In the genomic region with DNA sequence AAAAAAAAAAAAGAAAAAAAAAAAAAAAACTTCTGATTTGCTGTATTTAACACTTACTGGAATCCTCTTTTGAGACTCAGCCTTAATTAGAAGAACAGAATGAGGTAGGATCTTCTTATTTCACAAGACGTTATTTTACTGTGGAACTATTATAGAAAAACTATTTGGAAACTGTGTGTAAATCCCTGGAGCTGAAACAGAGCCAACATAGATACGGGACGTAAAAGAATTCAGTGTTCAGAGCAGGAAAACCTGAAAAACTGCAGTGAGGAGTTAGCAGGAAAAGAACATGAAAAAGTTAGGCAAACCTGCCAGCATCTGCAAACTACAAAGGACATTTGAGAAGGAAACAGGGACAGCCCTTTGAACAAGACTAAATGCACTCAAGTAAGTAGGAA, we compare ENCODE assay signal across 8 cellular contexts. TPM values are rescaled to one million over a fixed set of nuclear protein-coding genes. Genes with fewer than 3 reads are reported as not detected.
DNase-seq lines count a peak whose midpoint lies in the region; ATAC-seq and TF ChIP-seq lines count a peak whose summit lies in the region.

No MANE protein-coding gene starts in this region.

- no peaks in the 10 kb centered on the region for H3K27me3 ChIP-seq in CD4-positive, CD25-positive, alpha-beta regulatory T cell (ENCODE audit: control insufficient read depth, insufficient read depth, low read length)
- H3K27me3 ChIP-seq in Loucy (ENCODE audit: insufficient read depth, low read length, poor library complexity, severe bottlenecking) (peaks cover 7% of the 10 kb centered on the region), duodenal mucosa (ENCODE audit: control insufficient read depth in 1 of 2, insufficient read depth in 2 of 2, low read length in 2 of 2) (no peaks in the 10 kb centered on the region)

- no peak overlapping the region for H2AFZ ChIP-seq in Loucy (ENCODE audit: low read length)

- no peaks in the 10 kb centered on the region for H3K9me3 ChIP-seq in CD4-positive, CD25-positive, alpha-beta regulatory T cell (ENCODE audit: control insufficient read depth in 2 of 2, low read length in 2 of 2)
- H3K9me3 ChIP-seq in Loucy (ENCODE audit: insufficient read depth, low read depth, low read length) (no peaks in the 10 kb centered on the region), duodenal mucosa (ENCODE audit: control insufficient read depth in 1 of 2, low read length in 2 of 2) (no peaks in the 10 kb centered on the region)

- H3K9me2 ChIP-seq in Loucy (replicated peaks; ENCODE audit: low read depth, low read length): no peaks in the 10 kb centered on the region

- H3K9ac ChIP-seq in Loucy (ENCODE audit: low read depth, low read length, poor library complexity, severe bottlenecking) (peak overlapping the region; percentile 25), duodenal mucosa (ENCODE audit: low read depth in 1 of 2, low read length in 2 of 2) (peak overlapping the region; percentile 45 to 56)

- peaks cover 3% of the 10 kb centered on the region; the same call in 1 of the 2 replicates for H3F3A ChIP-seq in Loucy (ENCODE audit: low read depth)

- H3K79me2 ChIP-seq in Loucy (ENCODE audit: insufficient read depth, low read length): peaks cover 30% of the 10 kb centered on the region

- no peak for DNase-seq in CD4-positive, CD25-positive, alpha-beta regulatory T cell
- no peak for DNase-seq in natural killer cell treated with Interleukin-12 subunit alpha and Interleukin-12 subunit beta and Interleukin-15 and Interleukin-18, amount 100 ng/mL, for 72 hours (ENCODE audit: low spot score)
- DNase-seq in SHP77 treated with DMSO at 0.1 percent for 48 hours (lab: John Stamatoyannopoulos, UW) (no peak), NK-92 (lab: John Stamatoyannopoulos, UW; ENCODE audit: unreplicated experiment) (no peak), NCI-H2196 treated with DMSO at 0.1 percent for 48 hours (lab: John Stamatoyannopoulos, UW; ENCODE audit: unreplicated experiment) (no peak)

- H3K4me3 ChIP-seq in CD4-positive, CD25-positive, alpha-beta regulatory T cell (ENCODE audit: low read depth, low read length): no peak overlapping the region
- H3K4me3 ChIP-seq in Loucy (ENCODE audit: low read length, poor library complexity, severe bottlenecking) (no peak overlapping the region), duodenal mucosa (ENCODE audit: low read depth in 1 of 2, low read length in 2 of 2) (peak overlapping the region; percentile 47 to 53)

- no peaks in the 10 kb centered on the region for H3K27me3 Mint-ChIP-seq in CD4-positive, CD25-positive, alpha-beta regulatory T cell
- no peaks in the 10 kb centered on the region for H3K27me3 Mint-ChIP-seq in natural killer cell treated with Interleukin-12 subunit alpha and Interleukin-12 subunit beta and Interleukin-15 and Interleukin-18, amount 100 ng/mL, for 72 hours

- peak overlapping the region; percentile 10 for H3K4me2 ChIP-seq in Loucy (ENCODE audit: low read depth, low read length, poor library complexity, severe bottlenecking)

- H3K4me1 ChIP-seq in CD4-positive, CD25-positive, alpha-beta regulatory T cell (ENCODE audit: control insufficient read depth, insufficient read depth, low read length, poor library complexity, severe bottlenecking): peaks cover 22% of the 10 kb centered on the region
- peaks cover 29% of the 10 kb centered on the region for H3K4me1 ChIP-seq in Loucy (ENCODE audit: insufficient read depth, low read length, poor library complexity, severe bottlenecking)
- H3K4me1 ChIP-seq in duodenal mucosa (ENCODE audit: control insufficient read depth in 1 of 2, insufficient read depth in 2 of 2, low read length in 2 of 2): peaks cover 7 to 12% of the 10 kb centered on the region in 2 donors

- peaks cover 25 to 59% (median 33%) of the 10 kb centered on the region in 4 donors for H3K4me1 Mint-ChIP-seq in CD4-positive, CD25-positive, alpha-beta regulatory T cell
- H3K4me1 Mint-ChIP-seq in natural killer cell treated with Interleukin-12 subunit alpha and Interleukin-12 subunit beta and Interleukin-15 and Interleukin-18, amount 100 ng/mL, for 72 hours (ENCODE audit: low read depth in 2 of 2): peaks cover 31 to 47% of the 10 kb centered on the region in 2 donors

- no peaks in the 10 kb centered on the region for H3K36me3 ChIP-seq in CD4-positive, CD25-positive, alpha-beta regulatory T cell (ENCODE audit: control insufficient read depth, insufficient read depth, low read length)
- no peaks in the 10 kb centered on the region for H3K36me3 ChIP-seq in Loucy (ENCODE audit: insufficient read depth, low read length)
- no peaks in the 10 kb centered on the region for H3K36me3 ChIP-seq in duodenal mucosa (ENCODE audit: control insufficient read depth in 1 of 2, insufficient read depth in 2 of 2, low read length in 2 of 2)

- H4K20me1 ChIP-seq in Loucy (ENCODE audit: insufficient read depth, low read length, poor library complexity, severe bottlenecking): no peaks in the 10 kb centered on the region

- ATAC-seq in CD4-positive, CD25-positive, alpha-beta regulatory T cell (ENCODE audit: low read depth in 2 of 2): no peak
- no peak for ATAC-seq in natural killer cell treated with Interleukin-12 subunit alpha and Interleukin-12 subunit beta and Interleukin-15 and Interleukin-18, amount 100 ng/mL, for 72 hours
- no peak for ATAC-seq in GM18868 (IDR thresholded peaks at IDR 0.05; ENCODE audit: unreplicated experiment)

- peak overlapping the region in 2 of 3 donors; percentile 67 to 68 for H3K27ac Mint-ChIP-seq in CD4-positive, CD25-positive, alpha-beta regulatory T cell
- peak overlapping the region; percentile 81 to 84 for H3K27ac Mint-ChIP-seq in natural killer cell treated with Interleukin-12 subunit alpha and Interleukin-12 subunit beta and Interleukin-15 and Interleukin-18, amount 100 ng/mL, for 72 hours

- peak overlapping the region; percentile 33 for H3K27ac ChIP-seq in CD4-positive, CD25-positive, alpha-beta regulatory T cell (ENCODE audit: insufficient read depth, low read length, poor library complexity, severe bottlenecking)
- H3K27ac ChIP-seq in duodenal mucosa (ENCODE audit: low read depth, low read length): peak overlapping the region; percentile 32

- H3K4me3 Mint-ChIP-seq in CD4-positive, CD25-positive, alpha-beta regulatory T cell: peak overlapping the region in 2 of 4 donors; percentile 27 to 52
- H3K4me3 Mint-ChIP-seq in natural killer cell treated with Interleukin-12 subunit alpha and Interleukin-12 subunit beta and Interleukin-15 and Interleukin-18, amount 100 ng/mL, for 72 hours: no peak overlapping the region

- H3K36me3 Mint-ChIP-seq in CD4-positive, CD25-positive, alpha-beta regulatory T cell: peaks cover under 1% of the 10 kb centered on the region
- H3K36me3 Mint-ChIP-seq in natural killer cell treated with Interleukin-12 subunit alpha and Interleukin-12 subunit beta and Interleukin-15 and Interleukin-18, amount 100 ng/mL, for 72 hours: peaks cover under 1% of the 10 kb centered on the region

- TF ChIP-seq CTCF in Loucy (conservative IDR thresholded peaks at IDR 0.05; ENCODE audit: low read length): no peak

- peaks cover 0 to 2% (median 0%) of the 10 kb centered on the region in 7 donors for H3K9me3 Mint-ChIP-seq in CD4-positive, CD25-positive, alpha-beta regulatory T cell
- H3K9me3 Mint-ChIP-seq in natural killer cell treated with Interleukin-12 subunit alpha and Interleukin-12 subunit beta and Interleukin-15 and Interleukin-18, amount 100 ng/mL, for 72 hours: no peaks in the 10 kb centered on the region

RNA-seq across cellular contexts. Expression of a gene that starts 3.4 kb away (rescaled TPM):
- 70.9 TPM for total RNA-seq in CD4-positive, CD25-positive, alpha-beta regulatory T cell
- polyA plus RNA-seq in CD4-positive, CD25-positive, alpha-beta regulatory T cell: 10 to 100 TPM; 15.6 to 28.6 (median 17.5) TPM
- 10 to 100 TPM; 39.9 to 48.0 TPM for total RNA-seq in natural killer cell treated with Interleukin-12 subunit alpha and Interleukin-12 subunit beta and Interleukin-15 and Interleukin-18, amount 100 ng/mL, for 72 hours

Comparison
In these comparisons a context has a peak if more than half of its experiments do, and no peak if none do; other contexts are left out.
1. H3K4me3 ChIP-seq: peak in duodenal mucosa (2 of 2); none in CD4-positive, CD25-positive, alpha-beta regulatory T cell (single experiment) and Loucy (single experiment).